Comparison of ENCODE assay signal across 15 cellular contexts in genomic region chr10:27383595-27384542, GRCh38.
DNase-seq lines count a peak whose midpoint lies in the region; ATAC-seq and TF ChIP-seq lines count a peak whose summit lies in the region.
"Had no signal": no experiment of that assay in that cellular context is flagged by ENCODE, and none has a peak within 500 bp of the region (broad histone marks: within the 10 kb centered on the region; RNA-seq: fewer than 3 reads in every experiment).

No MANE protein-coding gene starts in this region.

- TF ChIP-seq CTCF in mammary epithelial cell (conservative IDR thresholded peaks at IDR 0.05 in 1 of 2, IDR thresholded peaks at IDR 0.05 in 1 of 2; ENCODE audit: extremely low read depth in 1 of 2, insufficient read depth in 1 of 2, low read depth in 1 of 2, low read length in 2 of 2), result no peak
- TF ChIP-seq CTCF in Caco-2 (IDR thresholded peaks at IDR 0.05; ENCODE audit: insufficient read depth in 1 of 2, low read depth in 1 of 2, low read length in 1 of 2, severe bottlenecking in 1 of 2, unreplicated experiment in 1 of 2), result no peak

- intact Hi-C loops in mammary epithelial cell (cut with micrococcal nuclease) (no loop called here), Caco-2 (cut with micrococcal nuclease; ENCODE audit: unreplicated experiment) (no loop called here)

- CTCF ChIA-PET in mammary epithelial cell (lab: Charles Lee; ENCODE audit: low non-redundant PET) (no interaction called here), Caco-2 (lab: Charles Lee) (no interaction called here)

- H3K4me3 Mint-ChIP-seq in Caco-2 (ENCODE audit: unreplicated experiment), result no peak overlapping the region
- H3K4me3 Mint-ChIP-seq: neural crest cell had no signal

- no peak overlapping the region for H3K9ac ChIP-seq in mammary epithelial cell (ENCODE audit: insufficient read depth, low read length)

- no peak for ATAC-seq in HG03571 (IDR thresholded peaks at IDR 0.05; ENCODE audit: unreplicated experiment)
- ATAC-seq: heart left ventricle, left colon had no signal

- peak; percentile 1 to 71 (median 29) for DNase-seq in NCI-H1417 (lab: John Stamatoyannopoulos, UW)
- no peak for DNase-seq in NCI-H1417 treated with DMSO at 0.1 percent for 48 hours (lab: John Stamatoyannopoulos, UW)
- DNase-seq in NCI-H460 (ENCODE audit: extremely low read depth, low read depth), result peak; percentile 94
- peak; percentile 51 for DNase-seq in mammary epithelial cell
- DNase-seq in renal cortical epithelial cell (ENCODE audit: low read depth), result peak; percentile 72
- no peak for DNase-seq in COR-L47 (lab: John Stamatoyannopoulos, UW)
- no peak for DNase-seq in Caco-2
- DNase-seq: heart left ventricle, left colon, NCI-H2081 treated with DMSO at 0.1 percent for 48 hours, tibial artery had no signal

- H3K4me1 ChIP-seq in mammary epithelial cell (ENCODE audit: insufficient read depth, low read length) (peaks cover 9% of the 10 kb centered on the region), Caco-2 (peaks cover 8% of the 10 kb centered on the region)
- H3K4me1 ChIP-seq: heart left ventricle, tibial artery had no signal

- no peaks in the 10 kb centered on the region for H4K20me1 ChIP-seq in mammary epithelial cell (ENCODE audit: insufficient read depth, low read length)

- WGBS in mammary epithelial cell (ENCODE audit: low coverage, missing lambda C conversion rate), result 83% methylated on average over 4 of the region's 5 CpGs

- no peaks in the 10 kb centered on the region for H3K79me2 ChIP-seq in mammary epithelial cell (ENCODE audit: insufficient read depth, low read length)

- no peak overlapping the region for H3K27ac ChIP-seq in mammary epithelial cell (ENCODE audit: insufficient read depth, low read depth, low read length)
- H3K27ac ChIP-seq: heart left ventricle, SJSA1, skin epidermis, tibial artery had no signal

- in situ Hi-C loops in mammary epithelial cell (cut with MboI; ENCODE audit: low sequenced_read_pairs in 2 of 2), result no loop called here

- H3K27me3 Mint-ChIP-seq in Caco-2 (ENCODE audit: insufficient read depth, unreplicated experiment), result peaks cover 7% of the 10 kb centered on the region

- H3K4me1 Mint-ChIP-seq in Caco-2 (ENCODE audit: low read depth, unreplicated experiment), result peaks cover 9% of the 10 kb centered on the region
- H3K4me1 Mint-ChIP-seq: neural crest cell had no signal

- H3K9me3 ChIP-seq in mammary epithelial cell (replicated peaks; ENCODE audit: insufficient read depth, low read length) (no peaks in the 10 kb centered on the region), Caco-2 (no peaks in the 10 kb centered on the region)
- H3K9me3 ChIP-seq: SJSA1, tibial artery had no signal

- no peak overlapping the region for H3K4me3 ChIP-seq in mammary epithelial cell (replicated peaks in 1 of 3; ENCODE audit: insufficient read depth in 1 of 3, low read depth in 2 of 3, low read length in 3 of 3)
- H3K4me3 ChIP-seq in Caco-2 (ENCODE audit: low read depth, low read length), result no peak overlapping the region
- H3K4me3 ChIP-seq: heart left ventricle, SJSA1, skin epidermis, tibial artery had no signal

- no peaks in the 10 kb centered on the region for H3K36me3 Mint-ChIP-seq in Caco-2 (ENCODE audit: insufficient read depth, unreplicated experiment)

- dilution Hi-C loops in mammary epithelial cell (cut with HindIII; ENCODE audit: low sequenced_read_pairs), result no loop called here

- POLR2A ChIA-PET in Caco-2 (lab: Charles Lee), result no interaction called here

- peak overlapping the region; percentile 60 for H2AFZ ChIP-seq in mammary epithelial cell (ENCODE audit: low read depth, low read length)

- H3K27ac Mint-ChIP-seq in Caco-2 (ENCODE audit: unreplicated experiment), result no peak overlapping the region

- H3K36me3 ChIP-seq in mammary epithelial cell (ENCODE audit: insufficient read depth, low read length), result no peaks in the 10 kb centered on the region
- H3K36me3 ChIP-seq in Caco-2 (ENCODE audit: control insufficient read depth, insufficient read depth, low read length), result no peaks in the 10 kb centered on the region
- H3K36me3 ChIP-seq: heart left ventricle, SJSA1, tibial artery had no signal

- BruUV-seq in mammary epithelial cell (replicated peaks; lab: Mats Ljungman, UMichigan) (no TSS peak), Caco-2 (replicated peaks; lab: Mats Ljungman, UMichigan) (no TSS peak)

- H3K9me3 Mint-ChIP-seq in Caco-2 (ENCODE audit: unreplicated experiment), result peaks cover 13% of the 10 kb centered on the region

- no peak overlapping the region for H3K4me2 ChIP-seq in mammary epithelial cell (ENCODE audit: insufficient read depth, low read depth, low read length)

- no peaks in the 10 kb centered on the region for H3K27me3 ChIP-seq in mammary epithelial cell (ENCODE audit: insufficient read depth, low read length)
- H3K27me3 ChIP-seq in Caco-2 (replicated peaks; ENCODE audit: control insufficient read depth, insufficient read depth, low read length), result no peaks in the 10 kb centered on the region

Comparison
In these comparisons a context has a peak if more than half of its experiments do, and no peak if none do; other contexts are left out.
1. DNase-seq: peak in NCI-H1417 (3 of 3), NCI-H460 (single experiment), mammary epithelial cell (single experiment) and renal cortical epithelial cell (single experiment); none in NCI-H1417 treated with DMSO at 0.1 percent for 48 hours (single experiment), COR-L47 (single experiment) and Caco-2 (0 of 2).